In genomic region chr12:49658276-49658675, GRCh38 we compare ENCODE assay signal across 15 cellular contexts.
"Had no signal": no experiment of that assay in that cellular context is flagged by ENCODE, and none has a peak within 500 bp of the region (broad histone marks: within the 10 kb centered on the region; RNA-seq: fewer than 3 reads in every experiment).

No MANE protein-coding gene starts in this region.

- H3K4me3 ChIP-seq: colonic mucosa, gastroesophageal sphincter, psoas muscle, right lobe of liver, suprapubic skin, upper lobe of right lung had no signal

- ATAC-seq: activated naive CD4-positive, alpha-beta T cell treated with anti-CD3 and anti-CD28 coated beads, Interleukin-2, amount 50 U/mL, for 72 hours; activated T-cell treated with anti-CD3 and anti-CD28 coated beads, Interleukin-2, amount 50 U/mL, for 72 hours; gastroesophageal sphincter; psoas muscle; right lobe of liver; T-cell; upper lobe of right lung had no signal

- H3K4me3 Mint-ChIP-seq: activated B cell treated with CpG ODN at 0.5 μM for 24 hours; activated T-cell treated with anti-CD3 and anti-CD28 coated beads, Interleukin-2, amount 50 U/mL, for 72 hours; mesothelial cell of epicardium; T-cell had no signal

- DNase-seq: activated B cell treated with CpG ODN at 0.5 μM for 24 hours; activated CD4-positive, alpha-beta T cell treated with anti-CD3 and anti-CD28 coated beads, Interleukin-2, amount 50 U/mL, for 4 hours; activated T-cell treated with anti-CD3 and anti-CD28 coated beads, Interleukin-2, amount 50 U/mL, for 72 hours; colonic mucosa; psoas muscle; right lobe of liver; stimulated activated CD4-positive, alpha-beta T cell treated with anti-CD3 and anti-CD28 coated beads, Interleukin-2, amount 100 ng/mL, for 24 hours; stimulated activated naive CD4-positive, alpha-beta T cell treated with Interleukin-2 at 50 U/mL for 16 hours; T-cell; upper lobe of right lung had no signal

- H3K27me3 Mint-ChIP-seq: activated B cell treated with CpG ODN at 0.5 μM for 24 hours, T-cell had no signal

- H3K27ac ChIP-seq: colonic mucosa, epithelial cell of prostate, gastroesophageal sphincter, psoas muscle, right lobe of liver, suprapubic skin, upper lobe of right lung had no signal

- H3K27ac Mint-ChIP-seq: activated B cell treated with CpG ODN at 0.5 μM for 24 hours; activated T-cell treated with anti-CD3 and anti-CD28 coated beads, Interleukin-2, amount 50 U/mL, for 72 hours; mesothelial cell of epicardium had no signal

- H3K9me3 ChIP-seq: colonic mucosa, gastroesophageal sphincter, psoas muscle, right lobe of liver, suprapubic skin, upper lobe of right lung had no signal

- H3K36me3 ChIP-seq: colonic mucosa, right lobe of liver had no signal

- H3K27me3 ChIP-seq: colonic mucosa, gastroesophageal sphincter, right lobe of liver, suprapubic skin, upper lobe of right lung had no signal

- H3K9me3 Mint-ChIP-seq: activated B cell treated with CpG ODN at 0.5 μM for 24 hours; activated naive CD4-positive, alpha-beta T cell treated with anti-CD3 and anti-CD28 coated beads, Interleukin-2, amount 50 U/mL, for 72 hours; activated T-cell treated with anti-CD3 and anti-CD28 coated beads, Interleukin-2, amount 50 U/mL, for 72 hours; mesothelial cell of epicardium; T-cell had no signal
